In genomic region chr16:2577044-2577443, GRCh38 we compare ENCODE assay signal across 8 cellular contexts. TPM values are rescaled to one million over a fixed set of nuclear protein-coding genes. Genes with fewer than 3 reads are reported as not detected.
"Had no signal": no experiment of that assay in that cellular context is flagged by ENCODE, and none has a peak within 500 bp of the region (broad histone marks: within the 10 kb centered on the region; RNA-seq: fewer than 3 reads in every experiment).

No MANE protein-coding gene starts in this region.

RNA-seq across cellular contexts. Expression of gene CEMP1, which starts 45.8 kb away (rescaled TPM):
- total RNA-seq: activated naive CD8-positive, alpha-beta T cell treated with anti-CD3 and anti-CD28 coated beads for 36 hours; activated T-helper 17 cell treated with anti-CD3 and anti-CD28 coated beads, Interleukin-2, amount 50 U/mL, for 72 hours; activated T-helper 2 cell treated with anti-CD3 and anti-CD28 coated beads, Interferon-gamma antibody, Interleukin-2, Interleukin-4, amounts not matched to agents 10 μg/mL and 5 μg/mL and 100 μg/mL, durations not matched to agents 14 hours and 24 hours and 36 hours; adrenal gland; ascending aorta; astrocyte; bronchial epithelial cell; cardiac septum had no signal
